7 cellular contexts compared by ENCODE assay signal in the genomic region with DNA sequence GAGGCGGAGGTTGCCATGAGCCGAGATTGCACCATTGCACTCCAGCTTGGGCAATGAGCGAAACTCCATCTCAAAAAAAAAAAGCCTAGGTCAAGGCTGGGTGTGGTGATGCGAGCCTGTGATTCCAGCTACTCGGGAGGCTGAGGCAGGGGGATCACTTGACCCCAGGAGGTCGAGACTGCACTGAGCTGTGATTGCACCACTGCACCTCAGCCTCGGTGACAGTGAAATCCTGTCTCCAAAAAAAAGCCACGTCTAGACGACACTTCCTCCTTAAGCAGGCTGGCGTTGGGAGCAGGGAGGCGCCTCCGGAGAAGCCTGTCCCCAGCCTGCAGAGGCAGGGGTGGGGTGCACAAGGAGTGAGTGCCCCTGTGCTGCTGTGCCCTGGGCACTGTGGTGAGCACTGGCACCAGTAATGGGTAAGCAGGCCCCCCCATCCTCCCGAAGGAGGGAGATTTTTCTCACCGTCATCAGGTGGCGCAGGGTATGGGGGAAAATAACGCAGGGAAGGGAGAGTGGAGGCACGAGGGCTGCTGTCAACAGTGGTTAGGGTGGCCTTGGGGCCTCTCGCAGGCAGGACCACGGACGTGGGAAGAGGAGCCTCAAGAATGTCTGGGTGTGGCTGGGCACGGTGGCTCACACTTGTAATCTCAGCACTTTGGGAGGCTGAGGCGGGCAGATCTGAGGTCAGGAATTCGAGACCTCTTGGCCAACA. TPM values are rescaled to one million over a fixed set of nuclear protein-coding genes. Genes with fewer than 3 reads are reported as not detected.
A peak's percentile ranks its signal among the peaks of the same experiment; 100 is the strongest.
DNase-seq lines count a peak whose midpoint lies in the region.
"Had no signal": no experiment of that assay in that cellular context is flagged by ENCODE, and none has a peak within 500 bp of the region (broad histone marks: within the 10 kb centered on the region; RNA-seq: fewer than 3 reads in every experiment).

No MANE protein-coding gene starts in this region.

- in situ Hi-C loops in G401 (cut with HindIII; ENCODE audit: low sequenced_read_pairs): no loop called here

- H3K9me3 Mint-ChIP-seq in T-helper 1 cell treated with Interleukin-12 subunit alpha and Interleukin-12 subunit beta and Interleukin-4 antibody, amounts not matched to agents 30 μg/mL and 1 μg/mL, for 36 hours: no peaks in the 10 kb centered on the region
- H3K9me3 Mint-ChIP-seq: H9 had no signal

- H3K4me1 Mint-ChIP-seq in T-helper 1 cell treated with Interleukin-12 subunit alpha and Interleukin-12 subunit beta and Interleukin-4 antibody, amounts not matched to agents 30 μg/mL and 1 μg/mL, for 36 hours (ENCODE audit: low read depth): peaks cover 26% of the 10 kb centered on the region

- H3K4me3 Mint-ChIP-seq in T-helper 1 cell treated with Interleukin-12 subunit alpha and Interleukin-12 subunit beta and Interleukin-4 antibody, amounts not matched to agents 30 μg/mL and 1 μg/mL, for 36 hours: peak overlapping the region; percentile 42

- H3K27me3 Mint-ChIP-seq in T-helper 1 cell treated with Interleukin-12 subunit alpha and Interleukin-12 subunit beta and Interleukin-4 antibody, amounts not matched to agents 30 μg/mL and 1 μg/mL, for 36 hours (ENCODE audit: low read depth): no peaks in the 10 kb centered on the region

- DNase-seq in Daoy (ENCODE audit: low read depth): peak; percentile 60
- no peak for DNase-seq in NCI-H526 (lab: John Stamatoyannopoulos, UW)
- DNase-seq in G401 (ENCODE audit: low spot score): no peak
- no peak for DNase-seq in NCI-H2029 treated with DMSO at 0.1 percent for 48 hours (lab: John Stamatoyannopoulos, UW)

- peaks cover 33% of the 10 kb centered on the region for H3K36me3 Mint-ChIP-seq in T-helper 1 cell treated with Interleukin-12 subunit alpha and Interleukin-12 subunit beta and Interleukin-4 antibody, amounts not matched to agents 30 μg/mL and 1 μg/mL, for 36 hours (ENCODE audit: low read depth)

- H3K27ac ChIP-seq in layer of hippocampus (ENCODE audit: low read depth, low read length): peak overlapping the region; percentile 52

- no peaks in the 10 kb centered on the region for H3K27me3 ChIP-seq in layer of hippocampus (ENCODE audit: control insufficient read depth, insufficient read depth, low read length)

- H3K27ac Mint-ChIP-seq in T-helper 1 cell treated with Interleukin-12 subunit alpha and Interleukin-12 subunit beta and Interleukin-4 antibody, amounts not matched to agents 30 μg/mL and 1 μg/mL, for 36 hours: peak overlapping the region; percentile 84

RNA-seq across cellular contexts. Expression of gene P2RY11, which starts 0.7 kb away (rescaled TPM):
- total RNA-seq in Daoy (2014; rRNA removed; shearing (Covaris generic)): 3.4 and 3.6 TPM in 2 replicates
- total RNA-seq in G401 (2014; rRNA removed; shearing (Covaris generic)): 6.6 and 8.0 TPM in 2 replicates

RNA-seq across cellular contexts. Expression of gene PPAN, which starts 6.0 kb away (rescaled TPM):
- 55.3 and 68.6 TPM in 2 replicates for total RNA-seq in Daoy (2014; rRNA removed; shearing (Covaris generic))
- total RNA-seq in G401 (2014; rRNA removed; shearing (Covaris generic)): 77.4 and 104 TPM in 2 replicates

RNA-seq across cellular contexts. Expression of gene EIF3G, which starts 7.5 kb away (rescaled TPM):
- 376 and 400 TPM in 2 replicates for total RNA-seq in Daoy (2014; rRNA removed; shearing (Covaris generic))
- 356 and 383 TPM in 2 replicates for total RNA-seq in G401 (2014; rRNA removed; shearing (Covaris generic))

RNA-seq across cellular contexts. Expression of gene ANGPTL6, which starts 9.7 kb away (rescaled TPM):
- total RNA-seq in Daoy (2014; rRNA removed; shearing (Covaris generic)): 0.69 TPM in 1 of 2 replicates, not detected in the other
- total RNA-seq in G401 (2014; rRNA removed; shearing (Covaris generic)): 0.18 and 0.64 TPM in 2 replicates

RNA-seq across cellular contexts. Expression of gene SHFL, which starts 26.1 kb away (rescaled TPM):
- total RNA-seq in Daoy (2014; rRNA removed; shearing (Covaris generic)): 11.1 and 11.4 TPM in 2 replicates
- 9.5 and 10.8 TPM in 2 replicates for total RNA-seq in G401 (2014; rRNA removed; shearing (Covaris generic))
